In genomic region chr5:39714036-39714698, GRCh38 we compare ENCODE assay signal across 8 cellular contexts.
DNase-seq lines count a peak whose midpoint lies in the region; ATAC-seq and TF ChIP-seq lines count a peak whose summit lies in the region.

No MANE protein-coding gene starts in this region.

- no peak overlapping the region for H3K27ac Mint-ChIP-seq in Calu3 (ENCODE audit: unreplicated experiment)

- BruUV-seq in Calu3 (replicated peaks; lab: Mats Ljungman, UMichigan) (no TSS peak), Panc1 (replicated peaks; lab: Mats Ljungman, UMichigan) (no TSS peak)

- TF ChIP-seq POLR2A in body of pancreas (IDR thresholded peaks at IDR 0.05), result no peak

- intact Hi-C loops in Calu3 (cut with micrococcal nuclease; ENCODE audit: unreplicated experiment) (loop anchor here (1.0 to 10.0 kb wide), 5 partner anchors 235 to 1161 kb away; no protein-coding TSS in a partner anchor), Panc1 (cut with micrococcal nuclease; ENCODE audit: unreplicated experiment) (loop anchor here (2.0 to 5.0 kb wide), 2 partner anchors 975 to 1023 kb away; no protein-coding TSS in a partner anchor), body of pancreas (cut with DNase I) (loop anchor here (5.0 kb wide), 1 partner anchor 968 kb away; no protein-coding TSS in a partner anchor)

- no peak overlapping the region for H3K4me3 Mint-ChIP-seq in Calu3 (ENCODE audit: low read depth, unreplicated experiment)

- DNase-seq in Calu3 (peak; percentile 61), Panc1 (ENCODE audit: low read depth, low spot score) (peak; percentile 99), body of pancreas (peak; percentile 70 to 81 (median 72)), inferior parietal cortex (ENCODE audit: extremely low spot score) (peak; percentile 73)
- peak; percentile 11 to 34 (median 20) for DNase-seq in stimulated activated CD4-positive, alpha-beta T cell treated with anti-CD3 and anti-CD28 coated beads, Interleukin-1b, Interleukin-23, amount 100 ng/mL, for 24 hours (ENCODE audit: low read depth in 4 of 4, low spot score in 1 of 4)

- POLR2A ChIA-PET in Panc1 (lab: Charles Lee), result no interaction called here

- peaks cover 2% of the 10 kb centered on the region for H3K9me3 Mint-ChIP-seq in Calu3 (ENCODE audit: low read depth, unreplicated experiment)

- peaks cover 31% of the 10 kb centered on the region for H3K4me1 Mint-ChIP-seq in Calu3 (ENCODE audit: low read depth, unreplicated experiment)

- H3K36me3 ChIP-seq in Panc1 (ENCODE audit: control insufficient read depth, insufficient read depth, low read length), result no peaks in the 10 kb centered on the region
- H3K36me3 ChIP-seq in body of pancreas (replicated peaks in 1 of 2; ENCODE audit: insufficient read depth in 1 of 2, low read depth in 2 of 2), result no peaks in the 10 kb centered on the region

- H3K27me3 Mint-ChIP-seq in Calu3 (ENCODE audit: unreplicated experiment), result no peaks in the 10 kb centered on the region

- H3K36me3 Mint-ChIP-seq in Calu3 (ENCODE audit: insufficient read depth, unreplicated experiment), result no peaks in the 10 kb centered on the region

- ATAC-seq in HG02642 (IDR thresholded peaks at IDR 0.05; ENCODE audit: poor library complexity, unreplicated experiment) (peak; percentile 44), Panc1 (peak; percentile 70), body of pancreas (peak; percentile 81), HG02981 (IDR thresholded peaks at IDR 0.05; ENCODE audit: unreplicated experiment) (no peak), GM18502 (IDR thresholded peaks at IDR 0.05; ENCODE audit: poor library complexity, unreplicated experiment) (no peak)

- H3K9me3 ChIP-seq in Panc1 (ENCODE audit: control insufficient read depth, insufficient read depth, low read depth, low read length) (peaks cover 5% of the 10 kb centered on the region; the same call in 1 of the 2 replicates), body of pancreas (no peaks in the 10 kb centered on the region)

- H3K27me3 ChIP-seq in Panc1 (ENCODE audit: control insufficient read depth, insufficient read depth, low read length) (no peaks in the 10 kb centered on the region), body of pancreas (no peaks in the 10 kb centered on the region)

- peak overlapping the region; percentile 65 for H3K27ac ChIP-seq in Panc1 (ENCODE audit: low read length)
- peak overlapping the region in 1 of 4 donors; percentile 27 for H3K27ac ChIP-seq in body of pancreas

- H3K4me1 ChIP-seq in Panc1 (ENCODE audit: control insufficient read depth, insufficient read depth, low read length) (peaks cover 16% of the 10 kb centered on the region), body of pancreas (peaks cover 16% of the 10 kb centered on the region)

- WGBS in body of pancreas, 2 donors, result 8 to 16% methylated on average over 2 of the region's 2 CpGs

- H3K4me3 ChIP-seq in Panc1 (ENCODE audit: low read depth in 2 of 2, low read length in 2 of 2) (no peak overlapping the region), body of pancreas (no peak overlapping the region)

- in situ Hi-C loops in Panc1 (cut with HindIII; ENCODE audit: low pct_unique_long_range_greater_than_20kb, low sequenced_read_pairs), result no loop called here

- TF ChIP-seq CTCF in Calu3 (IDR thresholded peaks at IDR 0.05; ENCODE audit: unreplicated experiment) (peak; percentile 52), Panc1 (IDR thresholded peaks at IDR 0.05) (peak; percentile 80), body of pancreas (IDR thresholded peaks at IDR 0.05) (peak; percentile 51 to 84 (median 76))

- CTCF ChIA-PET in Calu3 (lab: Charles Lee), result interaction anchor here (0.8 kb wide), 1 partner anchor 142 kb away, joined by 3 read pairs; no protein-coding TSS in a partner anchor
- CTCF ChIA-PET in Panc1 (lab: Charles Lee), result interaction anchor here (0.5 to 1.0 kb wide), 3 partner anchors 218 to 970 kb away, joined by 3 to 4 read pairs (median 3); no protein-coding TSS in a partner anchor

Comparison
In these comparisons a context has a peak if more than half of its experiments do, and no peak if none do; other contexts are left out.
1. DNase-seq: peak in every context shown above with its lines; median percentile 99 in Panc1; 73 in inferior parietal cortex; 72 in body of pancreas; 61 in Calu3; 20 in stimulated activated CD4-positive, alpha-beta T cell treated with anti-CD3 and anti-CD28 coated beads, Interleukin-1b, Interleukin-23, amount 100 ng/mL, for 24 hours.
2. ATAC-seq: peak in HG02642 (single experiment), Panc1 (single experiment) and body of pancreas (single experiment); none in HG02981 (single experiment) and GM18502 (single experiment).
3. Peak in every context shown above with its lines, with median percentiles within 50 percentile points of each other: CTCF ChIP-seq.